ENCODE assay signal across 8 cellular contexts in the genomic region with DNA sequence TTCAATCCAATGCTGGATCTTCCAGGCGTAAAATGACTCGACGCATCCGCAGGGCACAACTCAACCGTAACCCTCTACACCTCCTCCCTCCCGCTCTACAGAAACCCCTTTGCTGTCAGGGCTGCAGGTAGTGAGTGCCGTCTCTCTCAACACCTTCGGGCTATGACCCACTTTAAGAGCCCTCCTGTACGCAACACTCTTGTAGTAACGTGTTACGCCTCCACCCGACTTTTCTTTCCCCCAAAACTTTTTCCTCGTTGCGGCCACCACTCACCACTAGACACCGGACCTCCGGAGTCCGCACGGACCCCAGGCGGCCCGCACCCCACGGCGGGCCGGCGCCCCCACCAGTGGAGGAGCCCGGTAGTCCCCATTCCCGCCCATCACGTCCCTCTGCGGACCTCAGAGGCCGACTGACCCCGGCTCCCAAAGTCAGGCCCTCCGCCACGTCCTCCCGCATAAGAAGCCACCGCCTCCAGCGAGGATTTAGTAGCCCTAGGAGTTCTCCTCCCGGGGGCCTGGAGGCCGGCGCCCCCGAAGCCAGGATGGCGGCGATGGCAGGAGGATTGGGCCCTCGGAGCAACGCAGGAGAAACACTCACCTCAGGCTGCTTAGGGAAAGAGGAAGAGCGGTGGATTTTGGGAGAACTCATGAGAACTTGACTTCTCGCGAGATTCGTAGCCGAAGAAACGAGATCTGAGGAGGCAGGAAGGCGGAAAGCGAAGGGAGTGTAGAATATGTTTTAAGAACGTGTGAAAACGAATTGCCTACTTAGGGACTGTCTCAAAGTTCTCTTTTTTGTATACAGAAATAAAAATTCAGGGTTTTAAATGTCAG. TPM values are rescaled to one million over a fixed set of nuclear protein-coding genes. Genes with fewer than 3 reads are reported as not detected.
DNase-seq lines count a peak whose midpoint lies in the region; ATAC-seq, FAIRE-seq and TF ChIP-seq lines count a peak whose summit lies in the region.

Gene RPL17, minus strand, starts transcription at position 609 of the 837 bp plus-strand sequence.

- H2AFZ ChIP-seq in smooth muscle cell (ENCODE audit: low read depth): peak within 1 kb of the TSS; percentile 75

- peaks cover 33% of the 10 kb centered on the region for H3K4me1 ChIP-seq in smooth muscle cell (ENCODE audit: low read depth)

- peak within 1 kb of the TSS; percentile 95 for H3K4me2 ChIP-seq in smooth muscle cell

- no peaks in the 10 kb centered on the region for H3K27me3 ChIP-seq in bronchial epithelial cell (ENCODE audit: control insufficient read depth, insufficient read depth, low read length)
- H3K27me3 ChIP-seq in smooth muscle cell (ENCODE audit: low read depth): no peaks in the 10 kb centered on the region

- FAIRE-seq in bronchial epithelial cell (lab: Jason Lieb, UNC): no peak

- WGBS in smooth muscle cell (ENCODE audit: low lambda C conversion rate): under 1% methylated on average over 52 of the region's 53 CpGs

- peaks cover 31% of the 10 kb centered on the region for H4K20me1 ChIP-seq in smooth muscle cell (ENCODE audit: low read depth)

- DNase-seq in A172 (ENCODE audit: low spot score) (peak; percentile 93), NCI-H2227 treated with DMSO at 0.1 percent for 48 hours (lab: John Stamatoyannopoulos, UW) (peak; percentile 96), bronchial epithelial cell (ENCODE audit: low read depth) (peak; percentile 97), iPS-NIHi7 (ENCODE audit: extremely low spot score) (peak; percentile 85), smooth muscle cell (lab: John Stamatoyannopoulos, UW; ENCODE audit: unreplicated experiment) (peak; percentile 50)

- peaks cover 29% of the 10 kb centered on the region for H3K79me2 ChIP-seq in smooth muscle cell (ENCODE audit: low read depth)

- H3K36me3 ChIP-seq in bronchial epithelial cell (ENCODE audit: control insufficient read depth, insufficient read depth, low read length): peaks cover 10% of the 10 kb centered on the region
- peaks cover 3% of the 10 kb centered on the region for H3K36me3 ChIP-seq in smooth muscle cell (ENCODE audit: low read depth)

- H3K9me3 ChIP-seq in smooth muscle cell (replicated peaks; ENCODE audit: low read depth): no peaks in the 10 kb centered on the region

- peak within 1 kb of the TSS; percentile 93 for H3K27ac ChIP-seq in smooth muscle cell (ENCODE audit: low read depth)

- H3K4me3 ChIP-seq in WI38 (ENCODE audit: low read depth, low read length): peak within 1 kb of the TSS; percentile 92
- peak within 1 kb of the TSS; percentile 97 for H3K4me3 ChIP-seq in bronchial epithelial cell (ENCODE audit: low read depth, low read length)
- peak within 1 kb of the TSS; percentile 89 for H3K4me3 ChIP-seq in smooth muscle cell

- ATAC-seq in GM18861 (IDR thresholded peaks at IDR 0.05; ENCODE audit: unreplicated experiment): peak; percentile 63
- ATAC-seq in HG03139 (IDR thresholded peaks at IDR 0.05; ENCODE audit: unreplicated experiment): peak; percentile 69

- TF ChIP-seq CTCF in WI38 (IDR thresholded peaks at IDR 0.05; ENCODE audit: low read depth, low read length) (no peak), bronchial epithelial cell (IDR thresholded peaks at IDR 0.05; ENCODE audit: insufficient read depth, low read length, severe bottlenecking) (no peak), smooth muscle cell (IDR thresholded peaks at IDR 0.05; ENCODE audit: borderline replicate concordance, insufficient read depth, poor library complexity, severe bottlenecking) (no peak)

- peak within 1 kb of the TSS; percentile 98 for H3K9ac ChIP-seq in smooth muscle cell (ENCODE audit: low read depth)

- H3F3A ChIP-seq in smooth muscle cell (ENCODE audit: low read depth): peaks cover 48% of the 10 kb centered on the region

RNA-seq across cellular contexts. Expression of gene RPL17, which starts in this region (rescaled TPM):
- total RNA-seq in A172 (2014; rRNA removed; shearing (Covaris generic)): 1,215 and 1,245 TPM in 2 replicates
- total RNA-seq in bronchial epithelial cell (2,687 and 3,922 TPM in 2 replicates), smooth muscle cell (1,873 and 2,023 TPM in 2 replicates)
- polyA plus RNA-seq in smooth muscle cell: 740 and 855 TPM in 2 replicates

Comparison
In these comparisons a context has a peak if more than half of its experiments do, and no peak if none do; other contexts are left out.
1. Peak in every context shown above with its lines: DNase-seq, ATAC-seq, H3K4me3 ChIP-seq and H3K27ac ChIP-seq.